ENCODE assay signal across 2 cellular contexts in genomic region chr2:55013936-55014335, GRCh38.
A peak's percentile ranks its signal among the peaks of the same experiment; 100 is the strongest.
TF ChIP-seq lines count a peak whose summit lies in the region.

No MANE protein-coding gene starts in this region.

TF ChIP-seq in A549, 52 proteins besides CTCF, POLR2A, EP300 and RAD21 (continued from another document):
- TF ChIP-seq HOXA7 (CRISPR knock-in tag; IDR thresholded peaks at IDR 0.05) (no peak), PBX3 (IDR thresholded peaks at IDR 0.05) (no peak), CBX2 (IDR thresholded peaks at IDR 0.05; ENCODE audit: borderline replicate concordance, low read depth) (no peak), HOXB13 (CRISPR knock-in tag; IDR thresholded peaks at IDR 0.05; ENCODE audit: low read depth) (no peak), KDM5A (IDR thresholded peaks at IDR 0.05) (no peak), MAFK (IDR thresholded peaks at IDR 0.05; ENCODE audit: partially characterized antibody) (no peak)

TF ChIP-seq in HepG2, 621 proteins besides CTCF, POLR2A, EP300 and RAD21:
- TF ChIP-seq KDM5A (IDR thresholded peaks at IDR 0.05; ENCODE audit: borderline replicate concordance, low read length) (0 out of 2 replicates have a peak, but pooled peaks have one; percentile 4), ZNF891 (CRISPR knock-in tag; IDR thresholded peaks at IDR 0.05) (no peak)
